In the genomic region with DNA sequence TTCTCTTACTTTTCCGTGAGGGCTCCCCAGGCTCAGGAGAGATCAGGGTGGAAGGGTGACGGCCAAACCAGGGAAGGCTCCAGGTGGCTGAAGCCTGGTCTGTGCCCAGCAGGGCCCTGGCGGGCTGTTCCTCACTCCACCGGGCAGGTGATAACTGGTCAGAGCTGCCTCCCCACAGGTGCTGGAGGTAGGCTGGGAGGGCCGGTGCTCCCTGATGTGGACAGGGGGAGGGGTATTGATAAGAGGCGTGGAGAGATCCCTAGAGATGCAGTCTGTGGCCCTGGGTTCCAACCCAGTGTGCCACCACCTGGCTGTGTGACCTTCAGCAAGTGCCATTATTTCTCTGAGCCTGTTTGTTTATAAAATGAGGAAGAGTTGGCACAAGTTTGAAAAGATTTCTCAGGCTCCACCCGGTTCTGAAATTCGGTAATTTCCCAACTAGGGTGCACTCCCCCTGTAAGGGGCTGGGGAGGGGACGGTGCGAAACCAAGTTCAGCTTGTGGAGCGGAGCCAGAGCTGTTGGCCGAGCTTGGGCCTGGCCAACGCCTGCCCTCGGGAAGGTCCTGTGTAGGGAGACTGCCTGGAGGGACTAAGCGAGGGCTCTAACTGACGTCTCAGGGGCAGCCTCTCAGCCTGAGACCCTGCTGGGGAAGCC, we compare ENCODE assay signal across 1 cellular context.
TF ChIP-seq lines count a peak whose summit lies in the region.

No MANE protein-coding gene starts in this region.

TF ChIP-seq in A549, 52 proteins besides CTCF, POLR2A, EP300 and RAD21 (continued from another document):
- TF ChIP-seq, protein P1, sequence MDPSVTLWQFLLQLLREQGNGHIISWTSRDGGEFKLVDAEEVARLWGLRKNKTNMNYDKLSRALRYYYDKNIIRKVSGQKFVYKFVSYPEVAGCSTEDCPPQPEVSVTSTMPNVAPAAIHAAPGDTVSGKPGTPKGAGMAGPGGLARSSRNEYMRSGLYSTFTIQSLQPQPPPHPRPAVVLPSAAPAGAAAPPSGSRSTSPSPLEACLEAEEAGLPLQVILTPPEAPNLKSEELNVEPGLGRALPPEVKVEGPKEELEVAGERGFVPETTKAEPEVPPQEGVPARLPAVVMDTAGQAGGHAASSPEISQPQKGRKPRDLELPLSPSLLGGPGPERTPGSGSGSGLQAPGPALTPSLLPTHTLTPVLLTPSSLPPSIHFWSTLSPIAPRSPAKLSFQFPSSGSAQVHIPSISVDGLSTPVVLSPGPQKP (IDR thresholded peaks at IDR 0.05; ENCODE audit: low read depth, low read length): no peak
- TF ChIP-seq BHLHE40 (IDR thresholded peaks at IDR 0.05; ENCODE audit: low read depth, low read length) (no peak), GATA3 (IDR thresholded peaks at IDR 0.05; ENCODE audit: borderline replicate concordance) (no peak), HOXB13 (CRISPR knock-in tag; IDR thresholded peaks at IDR 0.05; ENCODE audit: low read depth) (peak; percentile 84), MAZ (IDR thresholded peaks at IDR 0.05; ENCODE audit: borderline replicate concordance, low read depth, low read length) (no peak), CBX8 (IDR thresholded peaks at IDR 0.05) (no peak), JUN (IDR thresholded peaks at IDR 0.05) (no peak), HOXB5 (CRISPR knock-in tag; IDR thresholded peaks at IDR 0.05) (no peak), CBX2 (IDR thresholded peaks at IDR 0.05; ENCODE audit: borderline replicate concordance, low read depth) (no peak), ESRRA (IDR thresholded peaks at IDR 0.05; ENCODE audit: borderline replicate concordance, low read length) (no peak), HEYL (CRISPR knock-in tag; IDR thresholded peaks at IDR 0.05) (no peak; the same call in 1 of the 2 replicates), ZFP36 (IDR thresholded peaks at IDR 0.05; ENCODE audit: borderline replicate concordance, partially characterized antibody) (peak; percentile 10), JUNB (IDR thresholded peaks at IDR 0.05) (no peak), FOXS1 (CRISPR knock-in tag; IDR thresholded peaks at IDR 0.05) (no peak), RARB (CRISPR knock-in tag; IDR thresholded peaks at IDR 0.05) (peak; percentile 34; the same call in 1 of the 2 replicates), ZSCAN20 (CRISPR knock-in tag; IDR thresholded peaks at IDR 0.05) (no peak), PHF8 (IDR thresholded peaks at IDR 0.05; ENCODE audit: borderline replicate concordance, low read depth) (no peak), HOXA7 (CRISPR knock-in tag; IDR thresholded peaks at IDR 0.05) (peak; percentile 18), RCOR1 (IDR thresholded peaks at IDR 0.05; ENCODE audit: low read depth, low read length) (no peak), HDAC2 (IDR thresholded peaks at IDR 0.05) (no peak), RNF2 (IDR thresholded peaks at IDR 0.05; ENCODE audit: borderline replicate concordance, low read depth) (no peak), CEBPB (IDR thresholded peaks at IDR 0.05) (no peak), MYC (IDR thresholded peaks at IDR 0.05; ENCODE audit: borderline replicate concordance, low read length) (no peak), RFX5 (IDR thresholded peaks at IDR 0.05) (no peak), CHD2 (IDR thresholded peaks at IDR 0.05; ENCODE audit: low read length, partially characterized antibody) (no peak), EHMT2 (IDR thresholded peaks at IDR 0.05; ENCODE audit: low read depth) (no peak), ZNF302 (CRISPR knock-in tag; IDR thresholded peaks at IDR 0.05) (no peak), POLR2AphosphoS2 (conservative IDR thresholded peaks at IDR 0.05; ENCODE audit: low read length) (no peak; the same call in 1 of the 2 replicates), TP53 (CRISPR knock-in tag; IDR thresholded peaks at IDR 0.05) (peak; percentile 66; the same call in 1 of the 2 replicates), EHF (CRISPR knock-in tag; IDR thresholded peaks at IDR 0.05) (no peak)
- TF ChIP-seq, protein P2, sequence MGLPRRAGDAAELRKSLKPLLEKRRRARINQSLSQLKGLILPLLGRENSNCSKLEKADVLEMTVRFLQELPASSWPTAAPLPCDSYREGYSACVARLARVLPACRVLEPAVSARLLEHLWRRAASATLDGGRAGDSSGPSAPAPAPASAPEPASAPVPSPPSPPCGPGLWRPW (IDR thresholded peaks at IDR 0.05): no peak
- TF ChIP-seq, protein P3, sequence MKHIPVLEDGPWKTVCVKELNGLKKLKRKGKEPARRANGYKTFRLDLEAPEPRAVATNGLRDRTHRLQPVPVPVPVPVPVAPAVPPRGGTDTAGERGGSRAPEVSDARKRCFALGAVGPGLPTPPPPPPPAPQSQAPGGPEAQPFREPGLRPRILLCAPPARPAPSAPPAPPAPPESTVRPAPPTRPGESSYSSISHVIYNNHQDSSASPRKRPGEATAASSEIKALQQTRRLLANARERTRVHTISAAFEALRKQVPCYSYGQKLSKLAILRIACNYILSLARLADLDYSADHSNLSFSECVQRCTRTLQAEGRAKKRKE (CRISPR knock-in tag; IDR thresholded peaks at IDR 0.05; ENCODE audit: low read depth): no peak
- TF ChIP-seq, protein P4, sequence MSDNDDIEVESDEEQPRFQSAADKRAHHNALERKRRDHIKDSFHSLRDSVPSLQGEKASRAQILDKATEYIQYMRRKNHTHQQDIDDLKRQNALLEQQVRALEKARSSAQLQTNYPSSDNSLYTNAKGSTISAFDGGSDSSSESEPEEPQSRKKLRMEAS (IDR thresholded peaks at IDR 0.05): no peak
- TF ChIP-seq, protein P5, sequence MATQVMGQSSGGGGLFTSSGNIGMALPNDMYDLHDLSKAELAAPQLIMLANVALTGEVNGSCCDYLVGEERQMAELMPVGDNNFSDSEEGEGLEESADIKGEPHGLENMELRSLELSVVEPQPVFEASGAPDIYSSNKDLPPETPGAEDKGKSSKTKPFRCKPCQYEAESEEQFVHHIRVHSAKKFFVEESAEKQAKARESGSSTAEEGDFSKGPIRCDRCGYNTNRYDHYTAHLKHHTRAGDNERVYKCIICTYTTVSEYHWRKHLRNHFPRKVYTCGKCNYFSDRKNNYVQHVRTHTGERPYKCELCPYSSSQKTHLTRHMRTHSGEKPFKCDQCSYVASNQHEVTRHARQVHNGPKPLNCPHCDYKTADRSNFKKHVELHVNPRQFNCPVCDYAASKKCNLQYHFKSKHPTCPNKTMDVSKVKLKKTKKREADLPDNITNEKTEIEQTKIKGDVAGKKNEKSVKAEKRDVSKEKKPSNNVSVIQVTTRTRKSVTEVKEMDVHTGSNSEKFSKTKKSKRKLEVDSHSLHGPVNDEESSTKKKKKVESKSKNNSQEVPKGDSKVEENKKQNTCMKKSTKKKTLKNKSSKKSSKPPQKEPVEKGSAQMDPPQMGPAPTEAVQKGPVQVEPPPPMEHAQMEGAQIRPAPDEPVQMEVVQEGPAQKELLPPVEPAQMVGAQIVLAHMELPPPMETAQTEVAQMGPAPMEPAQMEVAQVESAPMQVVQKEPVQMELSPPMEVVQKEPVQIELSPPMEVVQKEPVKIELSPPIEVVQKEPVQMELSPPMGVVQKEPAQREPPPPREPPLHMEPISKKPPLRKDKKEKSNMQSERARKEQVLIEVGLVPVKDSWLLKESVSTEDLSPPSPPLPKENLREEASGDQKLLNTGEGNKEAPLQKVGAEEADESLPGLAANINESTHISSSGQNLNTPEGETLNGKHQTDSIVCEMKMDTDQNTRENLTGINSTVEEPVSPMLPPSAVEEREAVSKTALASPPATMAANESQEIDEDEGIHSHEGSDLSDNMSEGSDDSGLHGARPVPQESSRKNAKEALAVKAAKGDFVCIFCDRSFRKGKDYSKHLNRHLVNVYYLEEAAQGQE (IDR thresholded peaks at IDR 0.05): 0 out of 2 replicates have a peak, but pooled peaks have one; percentile 26
- TF ChIP-seq, protein P6, sequence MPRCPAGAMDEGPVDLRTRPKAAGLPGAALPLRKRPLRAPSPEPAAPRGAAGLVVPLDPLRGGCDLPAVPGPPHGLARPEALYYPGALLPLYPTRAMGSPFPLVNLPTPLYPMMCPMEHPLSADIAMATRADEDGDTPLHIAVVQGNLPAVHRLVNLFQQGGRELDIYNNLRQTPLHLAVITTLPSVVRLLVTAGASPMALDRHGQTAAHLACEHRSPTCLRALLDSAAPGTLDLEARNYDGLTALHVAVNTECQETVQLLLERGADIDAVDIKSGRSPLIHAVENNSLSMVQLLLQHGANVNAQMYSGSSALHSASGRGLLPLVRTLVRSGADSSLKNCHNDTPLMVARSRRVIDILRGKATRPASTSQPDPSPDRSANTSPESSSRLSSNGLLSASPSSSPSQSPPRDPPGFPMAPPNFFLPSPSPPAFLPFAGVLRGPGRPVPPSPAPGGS (IDR thresholded peaks at IDR 0.05): no peak
- TF ChIP-seq, protein P7, sequence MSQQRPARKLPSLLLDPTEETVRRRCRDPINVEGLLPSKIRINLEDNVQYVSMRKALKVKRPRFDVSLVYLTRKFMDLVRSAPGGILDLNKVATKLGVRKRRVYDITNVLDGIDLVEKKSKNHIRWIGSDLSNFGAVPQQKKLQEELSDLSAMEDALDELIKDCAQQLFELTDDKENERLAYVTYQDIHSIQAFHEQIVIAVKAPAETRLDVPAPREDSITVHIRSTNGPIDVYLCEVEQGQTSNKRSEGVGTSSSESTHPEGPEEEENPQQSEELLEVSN (IDR thresholded peaks at IDR 0.05; ENCODE audit: borderline replicate concordance, low read depth): no peak
- TF ChIP-seq, protein P8, sequence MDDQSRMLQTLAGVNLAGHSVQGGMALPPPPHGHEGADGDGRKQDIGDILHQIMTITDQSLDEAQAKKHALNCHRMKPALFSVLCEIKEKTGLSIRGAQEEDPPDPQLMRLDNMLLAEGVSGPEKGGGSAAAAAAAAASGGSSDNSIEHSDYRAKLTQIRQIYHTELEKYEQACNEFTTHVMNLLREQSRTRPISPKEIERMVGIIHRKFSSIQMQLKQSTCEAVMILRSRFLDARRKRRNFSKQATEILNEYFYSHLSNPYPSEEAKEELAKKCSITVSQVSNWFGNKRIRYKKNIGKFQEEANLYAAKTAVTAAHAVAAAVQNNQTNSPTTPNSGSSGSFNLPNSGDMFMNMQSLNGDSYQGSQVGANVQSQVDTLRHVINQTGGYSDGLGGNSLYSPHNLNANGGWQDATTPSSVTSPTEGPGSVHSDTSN (IDR thresholded peaks at IDR 0.05): no peak
- TF ChIP-seq, protein P9, sequence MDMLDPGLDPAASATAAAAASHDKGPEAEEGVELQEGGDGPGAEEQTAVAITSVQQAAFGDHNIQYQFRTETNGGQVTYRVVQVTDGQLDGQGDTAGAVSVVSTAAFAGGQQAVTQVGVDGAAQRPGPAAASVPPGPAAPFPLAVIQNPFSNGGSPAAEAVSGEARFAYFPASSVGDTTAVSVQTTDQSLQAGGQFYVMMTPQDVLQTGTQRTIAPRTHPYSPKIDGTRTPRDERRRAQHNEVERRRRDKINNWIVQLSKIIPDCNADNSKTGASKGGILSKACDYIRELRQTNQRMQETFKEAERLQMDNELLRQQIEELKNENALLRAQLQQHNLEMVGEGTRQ (IDR thresholded peaks at IDR 0.05): no peak
